ENCODE assay signal across 18 cellular contexts in genomic region chr11:102522332-102523207, GRCh38. TPM values are rescaled to one million over a fixed set of nuclear protein-coding genes. Genes with fewer than 3 reads are reported as not detected.
DNase-seq lines count a peak whose midpoint lies in the region; ATAC-seq and TF ChIP-seq lines count a peak whose summit lies in the region.
"Had no signal": no experiment of that assay in that cellular context is flagged by ENCODE, and none has a peak within 500 bp of the region (broad histone marks: within the 10 kb centered on the region; RNA-seq: fewer than 3 reads in every experiment).

No MANE protein-coding gene starts in this region.

- no peaks in the 10 kb centered on the region for H3K27me3 ChIP-seq in CD8-positive, alpha-beta T cell (ENCODE audit: insufficient read depth, low read length)
- peaks cover 2% of the 10 kb centered on the region for H3K27me3 ChIP-seq in MG63
- H3K27me3 ChIP-seq: vagina had no signal

- peak; percentile 48 for ATAC-seq in GM18508 (IDR thresholded peaks at IDR 0.05; ENCODE audit: insufficient read depth, unreplicated experiment)
- ATAC-seq in GM21786 (IDR thresholded peaks at IDR 0.05; ENCODE audit: unreplicated experiment), result peak; percentile 64
- ATAC-seq in HG03378 (IDR thresholded peaks at IDR 0.05; ENCODE audit: unreplicated experiment), result peak; percentile 59
- no peak for ATAC-seq in CD8-positive, alpha-beta T cell
- ATAC-seq: esophagus mucosa; heart right ventricle; natural killer cell treated with Interleukin-12 subunit alpha and Interleukin-12 subunit beta and Interleukin-15 and Interleukin-18, amount 100 ng/mL, for 72 hours; sciatic nerve had no signal

- POLR2A ChIA-PET in CD8-positive, alpha-beta T cell (lab: Charles Lee), result interaction anchor here (1.4 kb wide), 1 partner anchor 34 kb away, joined by 4 read pairs; no protein-coding TSS in a partner anchor

- H3K27ac ChIP-seq in CD8-positive, alpha-beta T cell (ENCODE audit: low read depth, low read length), result no peak overlapping the region
- H3K27ac ChIP-seq: heart right ventricle, vagina had no signal

- no peak overlapping the region for H3K4me3 Mint-ChIP-seq in CD8-positive, alpha-beta T cell
- H3K4me3 Mint-ChIP-seq: activated CD4-positive, alpha-beta T cell treated with anti-CD3 and anti-CD28 coated beads, Interleukin-2, amount 10 ng/mL, durations not matched to agents 24 days and 14 days; natural killer cell treated with Interleukin-12 subunit alpha and Interleukin-12 subunit beta and Interleukin-15 and Interleukin-18, amount 100 ng/mL, for 72 hours; stimulated activated naive CD8-positive, alpha-beta T cell treated with anti-CD3 and anti-CD28 coated beads, Interleukin-15, Interleukin-2, amounts not matched to agents 100 ng/mL and 50 ng/mL, for 24 hours had no signal

- H3K4me1 ChIP-seq in CD8-positive, alpha-beta T cell (ENCODE audit: insufficient read depth, low read length), result no peaks in the 10 kb centered on the region
- H3K4me1 ChIP-seq: heart right ventricle, vagina had no signal

- TF ChIP-seq CTCF in CD8-positive, alpha-beta T cell (IDR thresholded peaks at IDR 0.05), result no peak

- no peak overlapping the region for H3K27ac Mint-ChIP-seq in CD8-positive, alpha-beta T cell
- H3K27ac Mint-ChIP-seq: activated CD4-positive, alpha-beta T cell treated with anti-CD3 and anti-CD28 coated beads, Interleukin-2, amount 10 ng/mL, durations not matched to agents 24 days and 14 days; stimulated activated naive CD8-positive, alpha-beta T cell treated with anti-CD3 and anti-CD28 coated beads, Interleukin-15, Interleukin-2, amounts not matched to agents 100 ng/mL and 50 ng/mL, for 24 hours had no signal

- in situ Hi-C loops in KBM-7 (cut with MboI; ENCODE audit: low pct_unique_long_range_greater_than_20kb, low sequenced_read_pairs), result no loop called here

- H3K9me3 Mint-ChIP-seq in CD8-positive, alpha-beta T cell, result no peaks in the 10 kb centered on the region
- H3K9me3 Mint-ChIP-seq: activated CD4-positive, alpha-beta T cell treated with anti-CD3 and anti-CD28 coated beads, Interleukin-2, amount 10 ng/mL, durations not matched to agents 24 days and 14 days; natural killer cell treated with Interleukin-12 subunit alpha and Interleukin-12 subunit beta and Interleukin-15 and Interleukin-18, amount 100 ng/mL, for 72 hours; stimulated activated naive CD8-positive, alpha-beta T cell treated with anti-CD3 and anti-CD28 coated beads, Interleukin-15, Interleukin-2, amounts not matched to agents 100 ng/mL and 50 ng/mL, for 24 hours had no signal

- H3K36me3 ChIP-seq in CD8-positive, alpha-beta T cell (ENCODE audit: insufficient read depth, low read length), result no peaks in the 10 kb centered on the region
- H3K36me3 ChIP-seq in MG63, result no peaks in the 10 kb centered on the region
- H3K36me3 ChIP-seq: heart right ventricle, vagina had no signal

- intact Hi-C loops in CD8-positive, alpha-beta T cell (cut with DNase I, micrococcal nuclease), result no loop called here

- H3K4me1 Mint-ChIP-seq in CD8-positive, alpha-beta T cell (ENCODE audit: low read depth), result peaks cover 5% of the 10 kb centered on the region
- H3K4me1 Mint-ChIP-seq: activated CD4-positive, alpha-beta T cell treated with anti-CD3 and anti-CD28 coated beads, Interleukin-2, amount 10 ng/mL, durations not matched to agents 24 days and 14 days had no signal

- DNase-seq in amniotic epithelial cell (ENCODE audit: low read depth) (peak; percentile 33), KBM-7 (no peak), MG63 (no peak), NCI-H510A treated with DMSO at 0.1 percent for 48 hours (lab: John Stamatoyannopoulos, UW) (no peak)
- DNase-seq in CD8-positive, alpha-beta T cell, result no peak
- DNase-seq: activated CD4-positive, alpha-beta T cell treated with anti-CD3 and anti-CD28 coated beads, Interleukin-2, amount 10 ng/mL, durations not matched to agents 24 days and 14 days; C1 segment of cervical spinal cord; heart right ventricle; NCI-H446 treated with DMSO at 0.1 percent for 48 hours had no signal

- H3K27me3 Mint-ChIP-seq in CD8-positive, alpha-beta T cell (ENCODE audit: low read depth), result peaks cover 8% of the 10 kb centered on the region

- no peak overlapping the region for H3K4me3 ChIP-seq in CD8-positive, alpha-beta T cell (ENCODE audit: low read depth, low read length)
- no peak overlapping the region for H3K4me3 ChIP-seq in MG63
- H3K4me3 ChIP-seq: heart right ventricle, vagina had no signal

- no peaks in the 10 kb centered on the region for H3K36me3 Mint-ChIP-seq in CD8-positive, alpha-beta T cell
- H3K36me3 Mint-ChIP-seq: natural killer cell treated with Interleukin-12 subunit alpha and Interleukin-12 subunit beta and Interleukin-15 and Interleukin-18, amount 100 ng/mL, for 72 hours had no signal

- CTCF ChIA-PET in CD8-positive, alpha-beta T cell (lab: Charles Lee), result interaction anchor here (1.3 kb wide), 1 partner anchor 9 kb away, joined by 3 read pairs; no protein-coding TSS in a partner anchor

- H3K9me3 ChIP-seq in CD8-positive, alpha-beta T cell (ENCODE audit: low read length), result no peaks in the 10 kb centered on the region
- H3K9me3 ChIP-seq in MG63, result no peaks in the 10 kb centered on the region
- H3K9me3 ChIP-seq: heart right ventricle, vagina had no signal

RNA-seq across cellular contexts. Expression of gene MMP7, which starts 8.0 kb away (rescaled TPM):
- total RNA-seq in CD8-positive, alpha-beta T cell, result not detected
- not detected in 2 replicates for total RNA-seq in MG63 (2014; rRNA removed; shearing (Covaris generic); ENCODE audit: low replicate concordance)
- total RNA-seq: activated CD4-positive, alpha-beta T cell treated with anti-CD3 and anti-CD28 coated beads, Interleukin-2, amount 10 ng/mL, durations not matched to agents 24 days and 14 days; natural killer cell treated with Interleukin-12 subunit alpha and Interleukin-12 subunit beta and Interleukin-15 and Interleukin-18, amount 100 ng/mL, for 72 hours; sciatic nerve; T-helper 2 cell treated with Interferon-gamma antibody and Interleukin-4, amounts not matched to agents 100 ng/mL and 5 ng/mL, for 36 hours had no signal
